ENCODE assay signal across 9 cellular contexts in the genomic region with DNA sequence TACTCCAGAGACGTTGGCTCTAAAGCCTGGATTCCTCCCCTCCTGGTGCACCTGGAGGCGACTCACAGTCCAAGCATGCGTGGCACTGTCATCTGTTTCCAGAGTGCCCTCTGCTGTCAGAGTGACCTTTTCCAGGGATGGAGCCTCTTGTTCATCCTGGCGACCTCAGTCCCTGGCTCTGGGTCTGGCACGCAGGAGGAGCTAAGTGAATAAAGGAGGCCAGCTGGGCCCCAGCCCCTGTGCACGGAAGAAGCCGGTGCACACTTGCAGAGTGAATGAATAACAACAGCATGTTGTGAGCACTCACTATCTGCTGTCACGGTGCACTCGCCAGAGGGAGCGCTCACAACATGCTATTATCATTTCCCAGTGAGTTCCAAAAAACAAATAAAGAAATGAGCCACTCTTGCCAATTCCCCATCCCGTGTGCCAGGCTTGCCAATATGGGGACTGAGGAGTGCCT. TPM values are rescaled to one million over a fixed set of nuclear protein-coding genes. Genes with fewer than 3 reads are reported as not detected.
DNase-seq lines count a peak whose midpoint lies in the region; ATAC-seq, FAIRE-seq and TF ChIP-seq lines count a peak whose summit lies in the region.
"Had no signal": no experiment of that assay in that cellular context is flagged by ENCODE, and none has a peak within 500 bp of the region (broad histone marks: within the 10 kb centered on the region; RNA-seq: fewer than 3 reads in every experiment).

No MANE protein-coding gene starts in this region.

- H3K4me3 Mint-ChIP-seq in Caco-2 (ENCODE audit: unreplicated experiment), result no peak overlapping the region
- H3K4me3 Mint-ChIP-seq in CD8-positive, alpha-beta memory T cell, result no peak overlapping the region
- H3K4me3 Mint-ChIP-seq: activated B cell treated with CpG ODN at 0.5 μM for 24 hours had no signal

- peaks cover 5% of the 10 kb centered on the region; the same call in 1 of the 2 replicates for H3K9me3 ChIP-seq in Caco-2
- no peaks in the 10 kb centered on the region for H3K9me3 ChIP-seq in lower lobe of right lung
- no peaks in the 10 kb centered on the region for H3K9me3 ChIP-seq in CD8-positive, alpha-beta memory T cell (ENCODE audit: low read length)

- H3K36me3 ChIP-seq in Caco-2 (ENCODE audit: control insufficient read depth, insufficient read depth, low read length), result no peaks in the 10 kb centered on the region
- no peaks in the 10 kb centered on the region for H3K36me3 ChIP-seq in bronchial epithelial cell (ENCODE audit: control insufficient read depth, insufficient read depth, low read length)
- H3K36me3 ChIP-seq in lower lobe of right lung, result no peaks in the 10 kb centered on the region
- no peaks in the 10 kb centered on the region for H3K36me3 ChIP-seq in CD8-positive, alpha-beta memory T cell (ENCODE audit: insufficient read depth, low read length)

- H3K4me1 Mint-ChIP-seq in Caco-2 (ENCODE audit: low read depth, unreplicated experiment), result peaks cover 6% of the 10 kb centered on the region
- H3K4me1 Mint-ChIP-seq in CD8-positive, alpha-beta memory T cell, result no peaks in the 10 kb centered on the region
- H3K4me1 Mint-ChIP-seq: activated B cell treated with CpG ODN at 0.5 μM for 24 hours had no signal

- H3K9me3 Mint-ChIP-seq in Caco-2 (ENCODE audit: unreplicated experiment), result no peaks in the 10 kb centered on the region
- H3K9me3 Mint-ChIP-seq in CD8-positive, alpha-beta memory T cell, result peaks cover 0 to 2% (median 0%) of the 10 kb centered on the region in 5 donors

- H3K36me3 Mint-ChIP-seq in Caco-2 (ENCODE audit: insufficient read depth, unreplicated experiment), result no peaks in the 10 kb centered on the region
- no peaks in the 10 kb centered on the region for H3K36me3 Mint-ChIP-seq in CD8-positive, alpha-beta memory T cell

- peak; percentile 57 to 59 for TF ChIP-seq CTCF in Caco-2 (IDR thresholded peaks at IDR 0.05; ENCODE audit: insufficient read depth in 1 of 2, low read depth in 1 of 2, low read length in 1 of 2, severe bottlenecking in 1 of 2, unreplicated experiment in 1 of 2)
- TF ChIP-seq CTCF in bronchial epithelial cell (IDR thresholded peaks at IDR 0.05; ENCODE audit: insufficient read depth, low read length, severe bottlenecking), result peak; percentile 26
- TF ChIP-seq CTCF in lower lobe of right lung (IDR thresholded peaks at IDR 0.05), result no peak

- intact Hi-C loops in Caco-2 (cut with micrococcal nuclease; ENCODE audit: unreplicated experiment) (loop anchor here (1.0 kb wide), 3 partner anchors 27 to 138 kb away; no protein-coding TSS in a partner anchor), lower lobe of right lung (cut with DNase I) (no loop called here)

- POLR2A ChIA-PET in Caco-2 (lab: Charles Lee), result no interaction called here
- POLR2A ChIA-PET in CD8-positive, alpha-beta memory T cell (lab: Charles Lee), result no interaction called here

- no peak overlapping the region for H3K27ac Mint-ChIP-seq in Caco-2 (ENCODE audit: unreplicated experiment)
- H3K27ac Mint-ChIP-seq in CD8-positive, alpha-beta memory T cell, result peak overlapping the region in 1 of 8 donors; percentile 83
- H3K27ac Mint-ChIP-seq: activated B cell treated with CpG ODN at 0.5 μM for 24 hours had no signal

- FAIRE-seq in bronchial epithelial cell (lab: Jason Lieb, UNC), result no peak

- H3K4me3 ChIP-seq in Caco-2 (ENCODE audit: low read depth, low read length) (no peak overlapping the region), bronchial epithelial cell (ENCODE audit: low read depth, low read length) (no peak overlapping the region), lower lobe of right lung (no peak overlapping the region)
- H3K4me3 ChIP-seq in CD8-positive, alpha-beta memory T cell (ENCODE audit: low read length), result no peak overlapping the region

- no peaks in the 10 kb centered on the region for H3K27me3 Mint-ChIP-seq in Caco-2 (ENCODE audit: insufficient read depth, unreplicated experiment)
- H3K27me3 Mint-ChIP-seq in CD8-positive, alpha-beta memory T cell, result peaks cover 9 to 11% of the 10 kb centered on the region in 2 donors
- H3K27me3 Mint-ChIP-seq: activated B cell treated with CpG ODN at 0.5 μM for 24 hours had no signal

- H3K27ac ChIP-seq in lower lobe of right lung, result no peak overlapping the region
- H3K27ac ChIP-seq in CD8-positive, alpha-beta memory T cell (ENCODE audit: low read depth, low read length), result no peak overlapping the region

- no TSS peak for BruUV-seq in Caco-2 (replicated peaks; lab: Mats Ljungman, UMichigan)

- no peaks in the 10 kb centered on the region for H3K27me3 ChIP-seq in Caco-2 (replicated peaks; ENCODE audit: control insufficient read depth, insufficient read depth, low read length)
- H3K27me3 ChIP-seq in bronchial epithelial cell (ENCODE audit: control insufficient read depth, insufficient read depth, low read length), result no peaks in the 10 kb centered on the region
- H3K27me3 ChIP-seq in lower lobe of right lung (ENCODE audit: low read depth), result no peaks in the 10 kb centered on the region
- H3K27me3 ChIP-seq in CD8-positive, alpha-beta memory T cell (ENCODE audit: insufficient read depth, low read length, poor library complexity, severe bottlenecking), result no peaks in the 10 kb centered on the region

- peak; percentile 55 to 57 for ATAC-seq in lower lobe of right lung
- ATAC-seq in GM18870 (IDR thresholded peaks at IDR 0.05; ENCODE audit: unreplicated experiment), result no peak

- no peaks in the 10 kb centered on the region for H3K4me1 ChIP-seq in Caco-2
- H3K4me1 ChIP-seq in lower lobe of right lung, result no peaks in the 10 kb centered on the region
- H3K4me1 ChIP-seq in CD8-positive, alpha-beta memory T cell (ENCODE audit: insufficient read depth, low read length), result no peaks in the 10 kb centered on the region

- peak; percentile 68 to 71 for DNase-seq in Caco-2
- peak; percentile 61 for DNase-seq in NCI-H1105 treated with DMSO at 0.1 percent for 48 hours (lab: John Stamatoyannopoulos, UW)
- peak; percentile 10 for DNase-seq in bronchial epithelial cell (ENCODE audit: low read depth)
- DNase-seq in lower lobe of right lung, result no peak
- no peak for DNase-seq in CD8-positive, alpha-beta memory T cell
- DNase-seq in NK-92 (lab: John Stamatoyannopoulos, UW; ENCODE audit: unreplicated experiment), result no peak
- DNase-seq in RPMI8226, result no peak
- DNase-seq: activated B cell treated with CpG ODN at 0.5 μM for 24 hours had no signal

- CTCF ChIA-PET in Caco-2 (lab: Charles Lee), result interaction anchor here (0.8 to 1.5 kb wide), 2 partner anchors 60 to 127 kb away, joined by 3 to 6 read pairs; no protein-coding TSS in a partner anchor
- CTCF ChIA-PET in CD8-positive, alpha-beta memory T cell (lab: Charles Lee), result no interaction called here

RNA-seq across cellular contexts. Expression of a gene that starts 27.8 kb away (rescaled TPM):
- total RNA-seq in Caco-2 (2022) (14.3 and 14.7 TPM in 2 replicates), bronchial epithelial cell (0.26 TPM in 1 of 2 replicates, not detected in the other), lower lobe of right lung (not detected)
- not detected for total RNA-seq in CD8-positive, alpha-beta memory T cell
- polyA plus RNA-seq in CD8-positive, alpha-beta memory T cell, result not detected
- total RNA-seq: activated B cell treated with CpG ODN at 0.5 μM for 24 hours had no signal

Comparison
In these comparisons a context has a peak if more than half of its experiments do, and no peak if none do; other contexts are left out.
1. DNase-seq: peak in Caco-2 (2 of 2), NCI-H1105 treated with DMSO at 0.1 percent for 48 hours (single experiment) and bronchial epithelial cell (single experiment); none in lower lobe of right lung (single experiment), CD8-positive, alpha-beta memory T cell (0 of 5), NK-92 (single experiment) and RPMI8226 (single experiment).
2. RNA of a gene that starts 27.8 kb away (total RNA-seq): 14.3 to 14.7 TPM in Caco-2; not detected in lower lobe of right lung (single experiment), 0.26 TPM in bronchial epithelial cell and not detected in CD8-positive, alpha-beta memory T cell; every median in the first group is over 10 times any median in the second.